In the genomic region with DNA sequence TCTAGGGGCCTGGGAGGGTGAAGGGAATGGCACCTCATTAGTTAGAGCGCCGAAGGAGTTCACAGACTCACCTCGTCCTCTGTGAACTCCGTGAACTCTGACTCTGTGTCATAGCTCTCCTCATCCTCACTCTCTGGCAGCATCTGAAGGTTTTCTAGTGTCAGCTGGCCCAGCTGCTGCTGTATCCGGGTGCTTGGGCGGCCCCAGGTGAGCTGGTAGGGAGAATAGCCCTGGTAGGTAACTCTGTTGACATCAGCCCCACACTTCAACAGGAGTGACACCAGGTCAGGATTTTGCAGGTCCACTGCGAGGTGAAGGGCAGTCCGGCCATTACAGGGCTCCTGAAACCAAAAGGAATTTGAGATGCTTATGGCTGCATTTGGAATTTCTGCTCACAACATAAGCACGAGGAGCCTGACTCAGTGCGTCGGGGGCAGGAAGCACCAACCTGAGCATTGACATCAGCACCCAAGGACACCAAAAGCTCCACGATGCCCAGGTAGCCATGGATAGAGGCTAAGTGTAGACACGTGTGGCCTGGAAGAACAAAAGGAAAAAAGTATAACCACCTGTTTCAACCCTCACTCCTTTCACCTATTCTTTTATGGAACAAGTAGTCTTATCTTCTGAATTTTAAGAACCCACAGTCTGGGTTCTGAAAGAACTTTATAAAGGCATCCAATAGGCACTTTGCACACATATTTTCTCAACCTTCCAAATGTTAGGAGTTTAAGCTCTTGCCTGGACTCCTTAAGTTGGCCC, we compare ENCODE assay signal across 8 cellular contexts. TPM values are rescaled to one million over a fixed set of nuclear protein-coding genes. Genes with fewer than 3 reads are reported as not detected.
DNase-seq lines count a peak whose midpoint lies in the region; ATAC-seq and TF ChIP-seq lines count a peak whose summit lies in the region.

No MANE protein-coding gene starts in this region.

- WGBS in spleen, 5 donors, result 17 to 31% (median 30%) methylated on average over 9 to 13 of the region's 13 CpGs

- ATAC-seq in GM21723 (IDR thresholded peaks at IDR 0.05; ENCODE audit: unreplicated experiment), result no peak

- peak overlapping the region; percentile 93 for H3K4me3 Mint-ChIP-seq in HFFc6
- peak overlapping the region; percentile 100 for H3K4me3 Mint-ChIP-seq in activated T-helper 1 cell treated with anti-CD3 and anti-CD28 coated beads, Interleukin-12 subunit alpha, Interleukin-12 subunit beta, Interleukin-2, Interleukin-4 antibody, amounts not matched to agents 30 ng/mL and 10 ng/mL and 1 ng/mL, durations not matched to agents 14 hours and 24 hours and 36 hours

- peaks cover 42% of the 10 kb centered on the region for H3K36me3 ChIP-seq in left ventricle myocardium inferior
- H3K36me3 ChIP-seq in spleen, result peaks cover 3 to 56% (median 39%) of the 10 kb centered on the region in 6 donors

- no peaks in the 10 kb centered on the region for H3K9me3 Mint-ChIP-seq in HFFc6
- H3K9me3 Mint-ChIP-seq in activated T-helper 1 cell treated with anti-CD3 and anti-CD28 coated beads, Interleukin-12 subunit alpha, Interleukin-12 subunit beta, Interleukin-2, Interleukin-4 antibody, amounts not matched to agents 30 ng/mL and 10 ng/mL and 1 ng/mL, durations not matched to agents 14 hours and 24 hours and 36 hours, result no peaks in the 10 kb centered on the region

- DNase-seq in HFFc6 (no peak), left ventricle myocardium inferior (no peak), spleen (peak; percentile 85), epidermal melanocyte (ENCODE audit: insufficient read length, low spot score) (no peak), NCI-H2227 treated with DMSO at 0.1 percent for 48 hours (lab: John Stamatoyannopoulos, UW) (no peak), NCI-H2029 treated with DMSO at 0.1 percent for 48 hours (lab: John Stamatoyannopoulos, UW) (no peak)
- no peak for DNase-seq in activated T-helper 1 cell treated with anti-CD3 and anti-CD28 coated beads, Interleukin-12 subunit alpha, Interleukin-12 subunit beta, Interleukin-2, Interleukin-4 antibody, amounts not matched to agents 30 ng/mL and 10 ng/mL and 1 ng/mL, durations not matched to agents 14 hours and 24 hours and 36 hours (ENCODE audit: low spot score)

- H3K27me3 Mint-ChIP-seq in HFFc6 (ENCODE audit: insufficient read depth), result peaks cover 6% of the 10 kb centered on the region
- H3K27me3 Mint-ChIP-seq in activated T-helper 1 cell treated with anti-CD3 and anti-CD28 coated beads, Interleukin-12 subunit alpha, Interleukin-12 subunit beta, Interleukin-2, Interleukin-4 antibody, amounts not matched to agents 30 ng/mL and 10 ng/mL and 1 ng/mL, durations not matched to agents 14 hours and 24 hours and 36 hours (ENCODE audit: insufficient read depth), result no peaks in the 10 kb centered on the region

- H3K9me3 ChIP-seq in left ventricle myocardium inferior (replicated peaks) (no peaks in the 10 kb centered on the region), spleen (no peaks in the 10 kb centered on the region)

- H3K4me1 ChIP-seq in left ventricle myocardium inferior, result peaks cover 91% of the 10 kb centered on the region
- H3K4me1 ChIP-seq in spleen, result peaks cover 57 to 88% (median 82%) of the 10 kb centered on the region in 6 donors

- TF ChIP-seq CTCF in HFFc6 (IDR thresholded peaks at IDR 0.05) (no peak), left ventricle myocardium inferior (IDR thresholded peaks at IDR 0.05; ENCODE audit: borderline replicate concordance) (no peak), spleen (IDR thresholded peaks at IDR 0.05 in 8 of 11, conservative IDR thresholded peaks at IDR 0.05 in 3 of 11) (no peak)

- intact Hi-C loops in activated T-helper 1 cell treated with anti-CD3 and anti-CD28 coated beads, Interleukin-12 subunit alpha, Interleukin-12 subunit beta, Interleukin-2, Interleukin-4 antibody, amounts not matched to agents 30 ng/mL and 10 ng/mL and 1 ng/mL, durations not matched to agents 14 hours and 24 hours and 36 hours (cut with micrococcal nuclease), result no loop called here
- intact Hi-C loops in left ventricle myocardium inferior (cut with micrococcal nuclease) (loop anchor here (10.0 kb wide), 1 partner anchor 68 kb away; no protein-coding TSS in a partner anchor), spleen (cut with DNase I; ENCODE audit: low total_unique reads) (loop anchor here (10.0 kb wide), 1 partner anchor 68 kb away; no protein-coding TSS in a partner anchor)

- peaks cover 33% of the 10 kb centered on the region for H3K36me3 Mint-ChIP-seq in HFFc6 (ENCODE audit: low read depth)
- H3K36me3 Mint-ChIP-seq in activated T-helper 1 cell treated with anti-CD3 and anti-CD28 coated beads, Interleukin-12 subunit alpha, Interleukin-12 subunit beta, Interleukin-2, Interleukin-4 antibody, amounts not matched to agents 30 ng/mL and 10 ng/mL and 1 ng/mL, durations not matched to agents 14 hours and 24 hours and 36 hours (ENCODE audit: low read depth), result peaks cover 50% of the 10 kb centered on the region

- H3K27ac ChIP-seq in left ventricle myocardium inferior (replicated peaks), result peak overlapping the region; percentile 100
- H3K27ac ChIP-seq in spleen, result peak overlapping the region; percentile 78 to 100 (median 99)

- peak overlapping the region; percentile 75 for H3K27ac Mint-ChIP-seq in HFFc6
- H3K27ac Mint-ChIP-seq in activated T-helper 1 cell treated with anti-CD3 and anti-CD28 coated beads, Interleukin-12 subunit alpha, Interleukin-12 subunit beta, Interleukin-2, Interleukin-4 antibody, amounts not matched to agents 30 ng/mL and 10 ng/mL and 1 ng/mL, durations not matched to agents 14 hours and 24 hours and 36 hours, result peak overlapping the region; percentile 99

- H3K4me3 ChIP-seq in left ventricle myocardium inferior, result peak overlapping the region; percentile 89
- H3K4me3 ChIP-seq in spleen, result peak overlapping the region; percentile 73 to 99 (median 95)

- TF ChIP-seq POLR2A in spleen (IDR thresholded peaks at IDR 0.05), result no peak

- H3K27me3 ChIP-seq in left ventricle myocardium inferior (ENCODE audit: low read depth) (no peaks in the 10 kb centered on the region), spleen (replicated peaks in 1 of 7) (no peaks in the 10 kb centered on the region)

- H3K4me1 Mint-ChIP-seq in HFFc6 (ENCODE audit: low read depth), result peaks cover 72% of the 10 kb centered on the region
- H3K4me1 Mint-ChIP-seq in activated T-helper 1 cell treated with anti-CD3 and anti-CD28 coated beads, Interleukin-12 subunit alpha, Interleukin-12 subunit beta, Interleukin-2, Interleukin-4 antibody, amounts not matched to agents 30 ng/mL and 10 ng/mL and 1 ng/mL, durations not matched to agents 14 hours and 24 hours and 36 hours (ENCODE audit: low read depth), result peaks cover 55% of the 10 kb centered on the region

RNA-seq across cellular contexts. Expression of a gene that starts 2.0 kb away (rescaled TPM):
- total RNA-seq in HFFc6 (2021; fragmentation: NEBNext Ultra II Directional; extraction: Animal tissue kit (Norgen Biotek cat#: 25700)), result 10 to 100 TPM; 27.6 to 52.1 (median 48.3) TPM
- total RNA-seq in activated T-helper 1 cell treated with anti-CD3 and anti-CD28 coated beads, Interleukin-12 subunit alpha, Interleukin-12 subunit beta, Interleukin-2, Interleukin-4 antibody, amounts not matched to agents 30 ng/mL and 10 ng/mL and 1 ng/mL, durations not matched to agents 14 hours and 24 hours and 36 hours, result 591 and 599 TPM in 2 replicates
- total RNA-seq in left ventricle myocardium inferior (78.0 TPM), spleen (100 to 1,000 TPM; 250 to 482 (median 319) TPM)
- 100 to 1,000 TPM; 107 to 225 (median 149) TPM for polyA plus RNA-seq in spleen
